ENCODE assay signal across 1 cellular context in genomic region chr3:160445854-160446253, GRCh38.
TF ChIP-seq lines count a peak whose summit lies in the region.

No MANE protein-coding gene starts in this region.

TF ChIP-seq in GM23338, 12 proteins besides CTCF, POLR2A, EP300 and RAD21:
- TF ChIP-seq NANOG (IDR thresholded peaks at IDR 0.05; ENCODE audit: borderline replicate concordance), result no peak
- no peak for TF ChIP-seq REST (IDR thresholded peaks at IDR 0.05; ENCODE audit: unreplicated experiment)
- TF ChIP-seq EZH2phosphoT487 (IDR thresholded peaks at IDR 0.05; ENCODE audit: unreplicated experiment), result no peak
- no peak for TF ChIP-seq JUNB (IDR thresholded peaks at IDR 0.05; ENCODE audit: unreplicated experiment)
- no peak for TF ChIP-seq ETS1 (IDR thresholded peaks at IDR 0.05)
- no peak for TF ChIP-seq POLR2AphosphoS5 (IDR thresholded peaks at IDR 0.05; ENCODE audit: low read depth)
- no peak for TF ChIP-seq ZNF114 (CRISPR knock-in tag; IDR thresholded peaks at IDR 0.05)
- TF ChIP-seq STAT1 (IDR thresholded peaks at IDR 0.05; ENCODE audit: unreplicated experiment), result no peak
- TF ChIP-seq CREB1 (CRISPR knock-in tag; IDR thresholded peaks at IDR 0.05; ENCODE audit: low read depth), result no peak
- TF ChIP-seq ZNF462 (CRISPR knock-in tag; IDR thresholded peaks at IDR 0.05), result no peak
- no peak for TF ChIP-seq EZH2 (IDR thresholded peaks at IDR 0.05; ENCODE audit: low read depth, unreplicated experiment)
- TF ChIP-seq ZNF331 (CRISPR knock-in tag; IDR thresholded peaks at IDR 0.05; ENCODE audit: low read depth), result no peak
TF ChIP-seq in GM23338: peak in this region for 0.
